1 cellular context compared by ENCODE assay signal in the genomic region with DNA sequence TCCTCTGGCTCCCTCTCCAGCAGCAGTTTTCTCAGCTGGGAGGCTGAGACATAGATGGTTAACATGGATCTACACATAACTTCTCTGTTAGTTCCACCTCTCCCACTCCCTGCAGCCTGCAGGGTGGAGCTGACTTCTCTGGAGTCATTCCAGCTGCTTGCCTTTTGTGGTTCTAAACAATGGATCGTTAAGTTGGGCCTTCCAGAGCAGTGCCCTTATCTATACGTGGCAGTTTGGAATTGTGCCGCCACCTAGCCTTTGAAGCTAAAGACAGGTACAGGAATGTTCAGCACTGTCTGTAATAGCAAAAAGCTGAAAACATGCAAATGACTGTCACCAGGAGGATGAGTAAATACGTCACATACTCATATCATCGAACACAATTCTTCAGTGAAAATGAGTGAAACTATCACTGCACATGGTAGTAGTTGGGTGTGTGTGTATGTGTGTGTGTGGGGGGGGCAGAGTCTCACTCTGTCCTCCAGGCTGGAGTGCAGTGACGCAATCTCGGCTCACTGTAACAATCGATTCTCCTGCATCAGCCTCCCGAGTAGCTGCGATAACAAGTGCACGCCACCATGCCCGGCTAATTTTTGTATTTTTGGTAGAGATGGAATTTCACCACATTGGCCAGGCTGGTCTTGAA.
TF ChIP-seq lines count a peak whose summit lies in the region.

No MANE protein-coding gene starts in this region.

TF ChIP-seq in HepG2, 621 proteins besides CTCF, POLR2A, EP300 and RAD21 (continues in another document):
- TF ChIP-seq PHF8 (CRISPR knock-in tag; IDR thresholded peaks at IDR 0.05): 0 out of 2 replicates have a peak, but pooled peaks have one; percentile 15
- TF ChIP-seq KDM3A (CRISPR knock-in tag; IDR thresholded peaks at IDR 0.05; ENCODE audit: low read depth): peak; percentile 79
- TF ChIP-seq FOSL2 (CRISPR knock-in tag; IDR thresholded peaks at IDR 0.05): peak; percentile 77
- TF ChIP-seq PAF1 (CRISPR knock-in tag; IDR thresholded peaks at IDR 0.05): no peak
- TF ChIP-seq ZSCAN9 (CRISPR knock-in tag; IDR thresholded peaks at IDR 0.05; ENCODE audit: borderline replicate concordance): peak; percentile 28; the same call in 1 of the 2 replicates
- peak; percentile 84 for TF ChIP-seq ATF2 (CRISPR knock-in tag; IDR thresholded peaks at IDR 0.05)
- TF ChIP-seq NFIC (IDR thresholded peaks at IDR 0.05; ENCODE audit: low read length): peak; percentile 58
- TF ChIP-seq ASH2L (IDR thresholded peaks at IDR 0.05; ENCODE audit: insufficient read length, low read depth, low read length): peak; percentile 79
- TF ChIP-seq THAP9 (CRISPR knock-in tag; IDR thresholded peaks at IDR 0.05; ENCODE audit: borderline replicate concordance): peak; percentile 61; the same call in 1 of the 2 replicates
- TF ChIP-seq, protein P1, sequence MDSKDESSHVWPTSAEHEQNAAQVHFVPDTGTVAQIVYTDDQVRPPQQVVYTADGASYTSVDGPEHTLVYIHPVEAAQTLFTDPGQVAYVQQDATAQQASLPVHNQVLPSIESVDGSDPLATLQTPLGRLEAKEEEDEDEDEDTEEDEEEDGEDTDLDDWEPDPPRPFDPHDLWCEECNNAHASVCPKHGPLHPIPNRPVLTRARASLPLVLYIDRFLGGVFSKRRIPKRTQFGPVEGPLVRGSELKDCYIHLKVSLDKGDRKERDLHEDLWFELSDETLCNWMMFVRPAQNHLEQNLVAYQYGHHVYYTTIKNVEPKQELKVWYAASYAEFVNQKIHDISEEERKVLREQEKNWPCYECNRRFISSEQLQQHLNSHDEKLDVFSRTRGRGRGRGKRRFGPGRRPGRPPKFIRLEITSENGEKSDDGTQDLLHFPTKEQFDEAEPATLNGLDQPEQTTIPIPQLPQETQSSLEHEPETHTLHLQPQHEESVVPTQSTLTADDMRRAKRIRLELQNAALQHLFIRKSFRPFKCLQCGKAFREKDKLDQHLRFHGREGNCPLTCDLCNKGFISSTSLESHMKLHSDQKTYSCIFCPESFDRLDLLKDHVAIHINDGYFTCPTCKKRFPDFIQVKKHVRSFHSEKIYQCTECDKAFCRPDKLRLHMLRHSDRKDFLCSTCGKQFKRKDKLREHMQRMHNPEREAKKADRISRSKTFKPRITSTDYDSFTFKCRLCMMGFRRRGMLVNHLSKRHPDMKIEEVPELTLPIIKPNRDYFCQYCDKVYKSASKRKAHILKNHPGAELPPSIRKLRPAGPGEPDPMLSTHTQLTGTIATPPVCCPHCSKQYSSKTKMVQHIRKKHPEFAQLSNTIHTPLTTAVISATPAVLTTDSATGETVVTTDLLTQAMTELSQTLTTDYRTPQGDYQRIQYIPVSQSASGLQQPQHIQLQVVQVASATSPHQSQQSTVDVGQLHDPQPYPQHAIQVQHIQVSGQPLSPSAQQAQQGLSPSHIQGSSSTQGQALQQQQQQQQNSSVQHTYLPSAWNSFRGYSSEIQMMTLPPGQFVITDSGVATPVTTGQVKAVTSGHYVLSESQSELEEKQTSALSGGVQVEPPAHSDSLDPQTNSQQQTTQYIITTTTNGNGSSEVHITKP (CRISPR knock-in tag; IDR thresholded peaks at IDR 0.05; ENCODE audit: low read depth): peak; percentile 83; the same call in 1 of the 2 replicates
- TF ChIP-seq ZSCAN21 (CRISPR knock-in tag; IDR thresholded peaks at IDR 0.05; ENCODE audit: borderline replicate concordance): peak; percentile 80
- peak; percentile 73 for TF ChIP-seq ZNF747 (CRISPR knock-in tag; IDR thresholded peaks at IDR 0.05; ENCODE audit: borderline replicate concordance)
- TF ChIP-seq HDAC1 (CRISPR knock-in tag; IDR thresholded peaks at IDR 0.05): peak; percentile 81
- 0 out of 2 replicates have a peak, but pooled peaks have one; percentile 44 for TF ChIP-seq JUND (CRISPR knock-in tag; IDR thresholded peaks at IDR 0.05)
- peak; percentile 77; the same call in 1 of the 2 replicates for TF ChIP-seq ZMYM4 (CRISPR knock-in tag; IDR thresholded peaks at IDR 0.05)
- TF ChIP-seq ZNF558 (CRISPR knock-in tag; IDR thresholded peaks at IDR 0.05; ENCODE audit: borderline replicate concordance): peak; percentile 53; the same call in 1 of the 2 replicates
- peak; percentile 61; the same call in 1 of the 2 replicates for TF ChIP-seq ZBTB4 (CRISPR knock-in tag; IDR thresholded peaks at IDR 0.05; ENCODE audit: borderline replicate concordance)
- peak; percentile 76 for TF ChIP-seq TEAD3 (CRISPR knock-in tag; optimal IDR thresholded peaks at IDR 0.05; ENCODE audit: borderline replicate concordance)
- no peak for TF ChIP-seq NPAS2 (CRISPR knock-in tag; IDR thresholded peaks at IDR 0.05; ENCODE audit: borderline replicate concordance)
- no peak for TF ChIP-seq ZNF703 (CRISPR knock-in tag; IDR thresholded peaks at IDR 0.05; ENCODE audit: borderline replicate concordance)
- no peak for TF ChIP-seq ZNF839 (CRISPR knock-in tag; IDR thresholded peaks at IDR 0.05; ENCODE audit: borderline replicate concordance)
- 0 out of 2 replicates have a peak, but pooled peaks have one; percentile 44 for TF ChIP-seq ZNF33A (CRISPR knock-in tag; IDR thresholded peaks at IDR 0.05; ENCODE audit: borderline replicate concordance)
- TF ChIP-seq, protein P2, sequence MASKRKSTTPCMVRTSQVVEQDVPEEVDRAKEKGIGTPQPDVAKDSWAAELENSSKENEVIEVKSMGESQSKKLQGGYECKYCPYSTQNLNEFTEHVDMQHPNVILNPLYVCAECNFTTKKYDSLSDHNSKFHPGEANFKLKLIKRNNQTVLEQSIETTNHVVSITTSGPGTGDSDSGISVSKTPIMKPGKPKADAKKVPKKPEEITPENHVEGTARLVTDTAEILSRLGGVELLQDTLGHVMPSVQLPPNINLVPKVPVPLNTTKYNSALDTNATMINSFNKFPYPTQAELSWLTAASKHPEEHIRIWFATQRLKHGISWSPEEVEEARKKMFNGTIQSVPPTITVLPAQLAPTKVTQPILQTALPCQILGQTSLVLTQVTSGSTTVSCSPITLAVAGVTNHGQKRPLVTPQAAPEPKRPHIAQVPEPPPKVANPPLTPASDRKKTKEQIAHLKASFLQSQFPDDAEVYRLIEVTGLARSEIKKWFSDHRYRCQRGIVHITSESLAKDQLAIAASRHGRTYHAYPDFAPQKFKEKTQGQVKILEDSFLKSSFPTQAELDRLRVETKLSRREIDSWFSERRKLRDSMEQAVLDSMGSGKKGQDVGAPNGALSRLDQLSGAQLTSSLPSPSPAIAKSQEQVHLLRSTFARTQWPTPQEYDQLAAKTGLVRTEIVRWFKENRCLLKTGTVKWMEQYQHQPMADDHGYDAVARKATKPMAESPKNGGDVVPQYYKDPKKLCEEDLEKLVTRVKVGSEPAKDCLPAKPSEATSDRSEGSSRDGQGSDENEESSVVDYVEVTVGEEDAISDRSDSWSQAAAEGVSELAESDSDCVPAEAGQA (IDR thresholded peaks at IDR 0.05; ENCODE audit: low read depth): peak; percentile 68; the same call in 1 of the 2 replicates
- TF ChIP-seq, protein P2 (CRISPR knock-in tag; IDR thresholded peaks at IDR 0.05; ENCODE audit: borderline replicate concordance): no peak
- peak; percentile 37; the same call in 1 of the 2 replicates for TF ChIP-seq FOXJ3 (CRISPR knock-in tag; IDR thresholded peaks at IDR 0.05; ENCODE audit: borderline replicate concordance)
- TF ChIP-seq RARA (CRISPR knock-in tag; IDR thresholded peaks at IDR 0.05): peak; percentile 45; the same call in 1 of the 2 replicates
- TF ChIP-seq, protein P3, sequence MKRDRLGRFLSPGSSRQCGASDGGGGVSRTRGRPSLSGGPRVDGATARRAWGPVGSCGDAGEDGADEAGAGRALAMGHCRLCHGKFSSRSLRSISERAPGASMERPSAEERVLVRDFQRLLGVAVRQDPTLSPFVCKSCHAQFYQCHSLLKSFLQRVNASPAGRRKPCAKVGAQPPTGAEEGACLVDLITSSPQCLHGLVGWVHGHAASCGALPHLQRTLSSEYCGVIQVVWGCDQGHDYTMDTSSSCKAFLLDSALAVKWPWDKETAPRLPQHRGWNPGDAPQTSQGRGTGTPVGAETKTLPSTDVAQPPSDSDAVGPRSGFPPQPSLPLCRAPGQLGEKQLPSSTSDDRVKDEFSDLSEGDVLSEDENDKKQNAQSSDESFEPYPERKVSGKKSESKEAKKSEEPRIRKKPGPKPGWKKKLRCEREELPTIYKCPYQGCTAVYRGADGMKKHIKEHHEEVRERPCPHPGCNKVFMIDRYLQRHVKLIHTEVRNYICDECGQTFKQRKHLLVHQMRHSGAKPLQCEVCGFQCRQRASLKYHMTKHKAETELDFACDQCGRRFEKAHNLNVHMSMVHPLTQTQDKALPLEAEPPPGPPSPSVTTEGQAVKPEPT (CRISPR knock-in tag; IDR thresholded peaks at IDR 0.05; ENCODE audit: low read depth): peak; percentile 61; the same call in 1 of the 2 replicates
- peak; percentile 67; the same call in 1 of the 2 replicates for TF ChIP-seq CBFB (CRISPR knock-in tag; IDR thresholded peaks at IDR 0.05)
- TF ChIP-seq ZFP82 (CRISPR knock-in tag; IDR thresholded peaks at IDR 0.05; ENCODE audit: borderline replicate concordance): 0 out of 2 replicates have a peak, but pooled peaks have one; percentile 27
- peak; percentile 33; the same call in 1 of the 2 replicates for TF ChIP-seq ZNF746 (CRISPR knock-in tag; IDR thresholded peaks at IDR 0.05)
- TF ChIP-seq BCL6 (CRISPR knock-in tag; IDR thresholded peaks at IDR 0.05): peak; percentile 23
- TF ChIP-seq, protein P4, sequence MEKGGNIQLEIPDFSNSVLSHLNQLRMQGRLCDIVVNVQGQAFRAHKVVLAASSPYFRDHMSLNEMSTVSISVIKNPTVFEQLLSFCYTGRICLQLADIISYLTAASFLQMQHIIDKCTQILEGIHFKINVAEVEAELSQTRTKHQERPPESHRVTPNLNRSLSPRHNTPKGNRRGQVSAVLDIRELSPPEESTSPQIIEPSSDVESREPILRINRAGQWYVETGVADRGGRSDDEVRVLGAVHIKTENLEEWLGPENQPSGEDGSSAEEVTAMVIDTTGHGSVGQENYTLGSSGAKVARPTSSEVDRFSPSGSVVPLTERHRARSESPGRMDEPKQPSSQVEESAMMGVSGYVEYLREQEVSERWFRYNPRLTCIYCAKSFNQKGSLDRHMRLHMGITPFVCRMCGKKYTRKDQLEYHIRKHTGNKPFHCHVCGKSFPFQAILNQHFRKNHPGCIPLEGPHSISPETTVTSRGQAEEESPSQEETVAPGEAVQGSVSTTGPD (CRISPR knock-in tag; IDR thresholded peaks at IDR 0.05): peak; percentile 60
